27 cellular contexts compared by ENCODE assay signal in the genomic region with DNA sequence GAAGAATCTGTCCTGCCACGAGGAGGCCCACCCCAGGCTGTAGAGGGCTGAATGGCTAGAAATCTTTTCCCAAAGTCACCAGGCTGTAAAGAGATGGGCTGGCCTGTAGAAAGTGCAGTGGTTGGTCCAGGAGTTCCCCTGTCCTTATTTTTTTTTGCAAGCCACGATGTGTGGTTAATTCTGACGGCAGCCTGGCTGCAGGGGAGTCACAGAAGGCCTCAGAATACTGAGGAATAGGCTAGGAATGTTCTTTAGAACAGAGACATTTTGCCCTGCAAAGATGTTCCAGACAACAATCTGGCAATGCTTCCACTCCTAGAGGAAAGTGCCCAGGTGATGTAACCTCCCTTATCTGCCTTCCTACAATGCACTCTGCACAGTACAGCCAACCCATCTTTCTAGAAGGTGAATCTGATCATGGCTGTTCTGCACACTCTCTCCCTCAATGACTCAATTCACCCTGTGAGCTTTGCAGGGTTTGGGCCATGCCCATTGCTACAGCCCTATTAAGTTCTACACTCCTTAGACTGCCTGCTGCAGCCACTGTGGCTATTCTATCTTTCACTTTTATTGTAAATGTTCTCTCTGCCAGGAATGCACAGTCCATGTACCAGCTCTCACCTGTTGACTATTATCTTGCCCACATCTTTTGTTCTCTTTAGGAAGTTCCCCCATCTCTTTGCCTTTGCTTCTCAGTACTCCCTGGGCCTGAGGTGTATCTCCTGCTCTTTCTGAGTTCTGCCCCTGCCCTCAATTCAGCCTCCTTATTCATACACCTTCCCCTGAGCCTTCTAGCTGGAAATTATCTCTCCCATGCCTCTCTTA.
DNase-seq lines count a peak whose midpoint lies in the region; ATAC-seq and TF ChIP-seq lines count a peak whose summit lies in the region.
"Had no signal": no experiment of that assay in that cellular context is flagged by ENCODE, and none has a peak within 500 bp of the region (broad histone marks: within the 10 kb centered on the region; RNA-seq: fewer than 3 reads in every experiment).

No MANE protein-coding gene starts in this region.

- ATAC-seq in stimulated activated naive CD8-positive, alpha-beta T cell treated with anti-CD3 and anti-CD28 coated beads, Interleukin-15, amount 100 ng/mL, for 72 hours, result peak; percentile 59
- no peak for ATAC-seq in stimulated activated naive CD8-positive, alpha-beta T cell treated with anti-CD3 and anti-CD28 coated beads, Interleukin-15, Interleukin-2, amounts not matched to agents 100 U/mL and 50 U/mL, for 24 hours
- ATAC-seq in GM21367 (IDR thresholded peaks at IDR 0.05; ENCODE audit: unreplicated experiment), result no peak
- ATAC-seq: GM12878, HepG2, K562 had no signal

- H3K27ac ChIP-seq in brain microvascular endothelial cell, result peak overlapping the region; percentile 50
- H3K27ac ChIP-seq in uterus, result no peak overlapping the region
- H3K27ac ChIP-seq: BLaER1 treated with 17β-estradiol and CSF1 and Interleukin-3, amounts not matched to agents 10 nM and 100 nM; HL-60; Peyer's patch; SJCRH30 had no signal

- H3K27ac Mint-ChIP-seq in stimulated activated naive CD8-positive, alpha-beta T cell treated with anti-CD3 and anti-CD28 coated beads, Interleukin-15, amount 100 ng/mL, for 72 hours, result peak overlapping the region in 1 of 2 donors; percentile 12
- H3K27ac Mint-ChIP-seq: CD4-positive, alpha-beta memory T cell; H9 had no signal

- no peak overlapping the region for H3K4me3 Mint-ChIP-seq in stimulated activated naive CD8-positive, alpha-beta T cell treated with anti-CD3 and anti-CD28 coated beads, Interleukin-15, amount 100 ng/mL, for 72 hours
- H3K4me3 Mint-ChIP-seq: CD4-positive, alpha-beta memory T cell; H9 had no signal

- H3K36me3 ChIP-seq in brain microvascular endothelial cell (replicated peaks) (no peaks in the 10 kb centered on the region), uterus (no peaks in the 10 kb centered on the region)
- H3K36me3 ChIP-seq: Peyer's patch, SJCRH30 had no signal

- H3K27me3 ChIP-seq in brain microvascular endothelial cell (replicated peaks), result no peaks in the 10 kb centered on the region
- no peaks in the 10 kb centered on the region for H3K27me3 ChIP-seq in uterus
- H3K27me3 ChIP-seq: BLaER1 treated with 17β-estradiol and CSF1 and Interleukin-3, amounts not matched to agents 10 nM and 100 nM; Peyer's patch; SJCRH30 had no signal

- no peaks in the 10 kb centered on the region for H3K27me3 Mint-ChIP-seq in stimulated activated naive CD8-positive, alpha-beta T cell treated with anti-CD3 and anti-CD28 coated beads, Interleukin-15, amount 100 ng/mL, for 72 hours

- intact Hi-C loops in uterus (cut with DNase I; ENCODE audit: low total_unique reads), result no loop called here

- H3K4me3 ChIP-seq in brain microvascular endothelial cell (ENCODE audit: low read depth, low read length) (no peak overlapping the region), uterus (no peak overlapping the region)
- H3K4me3 ChIP-seq: BLaER1 treated with 17β-estradiol and CSF1 and Interleukin-3, amounts not matched to agents 10 nM and 100 nM; GM12878; K562; Peyer's patch; SJCRH30 had no signal

- no peak for TF ChIP-seq POLR2A in uterus (IDR thresholded peaks at IDR 0.05)

- in situ Hi-C loops in brain microvascular endothelial cell (cut with HindIII; ENCODE audit: low pct_ligation_motif_present, low sequenced_read_pairs), result no loop called here

- H3K9me3 Mint-ChIP-seq in stimulated activated naive CD8-positive, alpha-beta T cell treated with anti-CD3 and anti-CD28 coated beads, Interleukin-15, amount 100 ng/mL, for 72 hours, result peaks cover 0 to 6% of the 10 kb centered on the region in 2 donors
- H3K9me3 Mint-ChIP-seq: H9 had no signal

- TF ChIP-seq CTCF in brain microvascular endothelial cell (IDR thresholded peaks at IDR 0.05; ENCODE audit: low read depth, low read length, missing control alignments), result no peak
- no peak for TF ChIP-seq CTCF in uterus (IDR thresholded peaks at IDR 0.05)

- peaks cover 18% of the 10 kb centered on the region for H3K4me1 Mint-ChIP-seq in stimulated activated naive CD8-positive, alpha-beta T cell treated with anti-CD3 and anti-CD28 coated beads, Interleukin-15, amount 100 ng/mL, for 72 hours
- H3K4me1 Mint-ChIP-seq: CD4-positive, alpha-beta memory T cell had no signal

- H3K4me1 ChIP-seq in uterus, result no peaks in the 10 kb centered on the region
- H3K4me1 ChIP-seq: Caco-2, Peyer's patch had no signal

- DNase-seq in stimulated activated naive CD8-positive, alpha-beta T cell treated with anti-CD3 and anti-CD28 coated beads, Interleukin-15, amount 100 ng/mL, for 72 hours, result no peak
- no peak for DNase-seq in stimulated activated naive CD8-positive, alpha-beta T cell treated with anti-CD3 and anti-CD28 coated beads, Interleukin-15, Interleukin-2, amounts not matched to agents 100 U/mL and 50 U/mL, for 24 hours
- DNase-seq in brain microvascular endothelial cell (peak; percentile 76), non-pigmented ciliary epithelial cell (ENCODE audit: low read depth) (peak; percentile 45), NCI-H2171 treated with DMSO at 0.1 percent for 48 hours (lab: John Stamatoyannopoulos, UW) (no peak), uterus (no peak)
- DNase-seq: 8988T; Caco-2; CD4-positive, alpha-beta memory T cell; DMS 273 treated with DMSO at 0.1 percent for 48 hours; DMS79 treated with DMSO at 0.1 percent for 48 hours; H9; MM.1S; NCI-H1048; NCI-H1417 treated with DMSO at 0.1 percent for 48 hours; NCI-H1930; NCI-H2227 treated with DMSO at 0.1 percent for 48 hours; NCI-H524 treated with DMSO at 0.1 percent for 48 hours; NCI-H82; Peyer's patch; SJCRH30 had no signal

- no peaks in the 10 kb centered on the region for H3K9me3 ChIP-seq in uterus
- H3K9me3 ChIP-seq: Caco-2, Peyer's patch, SJCRH30 had no signal

Comparison
In these comparisons a context has a peak if more than half of its experiments do, and no peak if none do; other contexts are left out.
1. DNase-seq: peak in brain microvascular endothelial cell (single experiment) and non-pigmented ciliary epithelial cell (single experiment); none in stimulated activated naive CD8-positive, alpha-beta T cell treated with anti-CD3 and anti-CD28 coated beads, Interleukin-15, amount 100 ng/mL, for 72 hours (0 of 2), stimulated activated naive CD8-positive, alpha-beta T cell treated with anti-CD3 and anti-CD28 coated beads, Interleukin-15, Interleukin-2, amounts not matched to agents 100 U/mL and 50 U/mL, for 24 hours (single experiment), NCI-H2171 treated with DMSO at 0.1 percent for 48 hours (single experiment) and uterus (0 of 2).